In the genomic region with DNA sequence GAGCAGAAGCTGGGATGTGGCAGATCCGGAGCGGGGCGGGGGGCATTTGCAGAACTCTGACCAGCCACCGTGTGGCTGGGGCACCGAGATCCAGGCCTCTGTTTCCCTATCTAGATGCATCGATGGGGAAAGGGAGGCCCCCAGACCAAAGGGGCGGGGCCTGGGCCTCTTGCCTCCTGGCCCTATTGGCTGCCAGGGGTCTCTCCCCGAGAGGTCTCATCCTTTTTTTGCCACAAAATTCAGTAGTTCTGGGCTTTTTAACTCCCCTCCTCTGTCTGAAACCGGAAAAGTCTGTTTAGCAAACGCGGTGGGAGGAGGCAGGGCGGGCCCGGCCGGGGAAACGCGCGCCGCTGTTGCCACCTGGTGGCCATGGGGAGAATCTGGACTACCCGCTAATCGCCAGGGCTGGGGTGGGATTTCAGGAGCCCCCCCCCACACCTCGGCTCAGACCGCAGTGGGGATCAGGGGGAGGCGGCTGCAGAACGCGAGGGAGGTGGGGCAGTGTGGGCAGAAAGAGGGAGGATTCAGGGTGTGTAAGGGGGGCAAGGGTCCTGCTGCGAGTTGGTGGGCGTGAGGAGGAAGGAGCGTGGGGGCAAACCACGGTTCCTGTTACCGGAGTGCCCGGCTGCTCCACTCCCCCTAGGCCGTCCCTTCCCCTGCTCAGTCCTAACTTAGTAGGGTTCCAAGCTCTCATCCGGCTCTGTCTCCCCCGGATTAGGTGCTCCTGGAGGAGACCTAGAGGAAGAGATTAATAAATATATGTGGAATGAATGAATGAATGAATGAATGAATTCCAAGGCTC, we compare ENCODE assay signal across 1 cellular context.
TF ChIP-seq lines count a peak whose summit lies in the region.

No MANE protein-coding gene starts in this region.

TF ChIP-seq in IMR-90, 13 proteins besides CTCF, POLR2A, EP300 and RAD21:
- TF ChIP-seq SMC3 (IDR thresholded peaks at IDR 0.05; ENCODE audit: low read depth, low read length) = peak; percentile 99
- no peak for TF ChIP-seq MAZ (IDR thresholded peaks at IDR 0.05; ENCODE audit: borderline replicate concordance, low read depth, low read length)
